ENCODE assay signal across 21 cellular contexts in genomic region chr9:100578610-100579009, GRCh38. TPM values are rescaled to one million over a fixed set of nuclear protein-coding genes. Genes with fewer than 3 reads are reported as not detected.
"Had no signal": no experiment of that assay in that cellular context is flagged by ENCODE, and none has a peak within 500 bp of the region (broad histone marks: within the 10 kb centered on the region; RNA-seq: fewer than 3 reads in every experiment).

No MANE protein-coding gene starts in this region.

- H3K27me3 Mint-ChIP-seq: activated CD4-positive, alpha-beta memory T cell treated with anti-CD3 and anti-CD28 coated beads for 36 hours; natural killer cell treated with Interleukin-12 subunit alpha and Interleukin-12 subunit beta and Interleukin-15 and Interleukin-18, amount 100 ng/mL, for 72 hours had no signal

- H3K27ac ChIP-seq: body of pancreas, epithelial cell of prostate, pancreas, right lobe of liver, tibial artery had no signal

- H3K4me1 Mint-ChIP-seq: activated naive CD8-positive, alpha-beta T cell treated with anti-CD3 and anti-CD28 coated beads, Interleukin-2, amount 10 ng/mL, durations not matched to agents 7 days and 5 days; endodermal cell had no signal

- H3K4me3 ChIP-seq: body of pancreas, pancreas, right lobe of liver, tibial artery had no signal

- H3K36me3 Mint-ChIP-seq: activated CD4-positive, alpha-beta memory T cell treated with anti-CD3 and anti-CD28 coated beads for 36 hours; activated naive CD8-positive, alpha-beta T cell treated with anti-CD3 and anti-CD28 coated beads, Interleukin-2, amount 10 ng/mL, durations not matched to agents 7 days and 5 days; natural killer cell treated with Interleukin-12 subunit alpha and Interleukin-12 subunit beta and Interleukin-15 and Interleukin-18, amount 100 ng/mL, for 72 hours had no signal

- H3K9me3 Mint-ChIP-seq: activated CD4-positive, alpha-beta memory T cell treated with anti-CD3 and anti-CD28 coated beads for 36 hours; activated naive CD4-positive, alpha-beta T cell treated with anti-CD3 and anti-CD28 coated beads for 36 hours; activated naive CD8-positive, alpha-beta T cell treated with anti-CD3 and anti-CD28 coated beads, Interleukin-2, amount 10 ng/mL, durations not matched to agents 7 days and 5 days; activated T-cell treated with anti-CD3 and anti-CD28 coated beads, Interleukin-2, amount 50 U/mL, for 72 hours; endodermal cell; natural killer cell treated with Interleukin-12 subunit alpha and Interleukin-12 subunit beta and Interleukin-15 and Interleukin-18, amount 100 ng/mL, for 72 hours had no signal

- H3K27me3 ChIP-seq: body of pancreas, pancreas, right lobe of liver, tibial artery had no signal

- H3K9me3 ChIP-seq: body of pancreas, pancreas, right lobe of liver, tibial artery had no signal

- H3K4me1 ChIP-seq: body of pancreas, pancreas, right lobe of liver had no signal

- H3K36me3 ChIP-seq: pancreas, right lobe of liver, tibial artery had no signal

- H3K27ac Mint-ChIP-seq: activated CD4-positive, alpha-beta memory T cell treated with anti-CD3 and anti-CD28 coated beads for 36 hours; activated naive CD4-positive, alpha-beta T cell treated with anti-CD3 and anti-CD28 coated beads for 36 hours; activated naive CD8-positive, alpha-beta T cell treated with anti-CD3 and anti-CD28 coated beads, Interleukin-2, amount 10 ng/mL, durations not matched to agents 7 days and 5 days; activated T-cell treated with anti-CD3 and anti-CD28 coated beads, Interleukin-2, amount 50 U/mL, for 72 hours; endodermal cell; natural killer cell treated with Interleukin-12 subunit alpha and Interleukin-12 subunit beta and Interleukin-15 and Interleukin-18, amount 100 ng/mL, for 72 hours had no signal

- FAIRE-seq: colon, pancreas had no signal

- H3K4me3 Mint-ChIP-seq: activated CD4-positive, alpha-beta memory T cell treated with anti-CD3 and anti-CD28 coated beads for 36 hours; activated naive CD4-positive, alpha-beta T cell treated with anti-CD3 and anti-CD28 coated beads for 36 hours; activated naive CD8-positive, alpha-beta T cell treated with anti-CD3 and anti-CD28 coated beads, Interleukin-2, amount 10 ng/mL, durations not matched to agents 7 days and 5 days; activated T-cell treated with anti-CD3 and anti-CD28 coated beads, Interleukin-2, amount 50 U/mL, for 72 hours; endodermal cell; natural killer cell treated with Interleukin-12 subunit alpha and Interleukin-12 subunit beta and Interleukin-15 and Interleukin-18, amount 100 ng/mL, for 72 hours had no signal

- DNase-seq: activated CD4-positive, alpha-beta memory T cell treated with anti-CD3 and anti-CD28 coated beads for 36 hours; activated CD4-positive, alpha-beta T cell treated with anti-CD3 and anti-CD28 coated beads for 48 hours; activated effector memory CD4-positive, alpha-beta T cell treated with Interleukin-2 at 50 U/mL for 16 hours; activated naive CD4-positive, alpha-beta T cell treated with anti-CD3 and anti-CD28 coated beads for 36 hours; activated naive CD8-positive, alpha-beta T cell treated with anti-CD3 and anti-CD28 coated beads, Interleukin-2, amount 10 ng/mL, durations not matched to agents 7 days and 5 days; activated T-cell treated with anti-CD3 and anti-CD28 coated beads, Interleukin-2, amount 50 U/mL, for 72 hours; amygdala; body of pancreas; central memory CD4-positive, alpha-beta T cell; endodermal cell; kidney; pancreas; right lobe of liver; stimulated activated CD4-positive, alpha-beta T cell treated with anti-CD3 and anti-CD28 coated beads, Interleukin-4, amount 100 ng/mL, for 24 hours; stimulated activated naive CD4-positive, alpha-beta T cell treated with Interleukin-2 at 50 U/mL for 16 hours; tibial artery had no signal

- ATAC-seq: activated T-cell treated with anti-CD3 and anti-CD28 coated beads, Interleukin-2, amount 50 U/mL, for 72 hours; body of pancreas; left lobe of liver; natural killer cell treated with Interleukin-12 subunit alpha and Interleukin-12 subunit beta and Interleukin-15 and Interleukin-18, amount 100 ng/mL, for 72 hours; pancreas; SK-N-SH treated with all-trans-retinoic acid at 6 μM for 48 hours had no signal

RNA-seq across cellular contexts. Expression of gene CAVIN4, which starts 0.7 kb away (rescaled TPM):
- total RNA-seq: activated naive CD4-positive, alpha-beta T cell treated with anti-CD3 and anti-CD28 coated beads for 36 hours had no signal
